In genomic region chr10:12638103-12638502, GRCh38 we compare ENCODE assay signal across 9 cellular contexts.
DNase-seq lines count a peak whose midpoint lies in the region; ATAC-seq and TF ChIP-seq lines count a peak whose summit lies in the region.
"Had no signal": no experiment of that assay in that cellular context is flagged by ENCODE, and none has a peak within 500 bp of the region (broad histone marks: within the 10 kb centered on the region; RNA-seq: fewer than 3 reads in every experiment).

No MANE protein-coding gene starts in this region.

- H3K4me1 Mint-ChIP-seq in activated naive CD4-positive, alpha-beta T cell treated with anti-CD3 and anti-CD28 coated beads, Interleukin-2, amount 50 U/mL, for 24 hours, result peaks cover 46% of the 10 kb centered on the region
- H3K4me1 Mint-ChIP-seq in activated CD8-positive, alpha-beta T cell treated with anti-CD3 and anti-CD28 coated beads for 36 hours (ENCODE audit: low read depth), result peaks cover 27% of the 10 kb centered on the region

- TF ChIP-seq CTCF in activated CD8-positive, alpha-beta T cell treated with anti-CD3 and anti-CD28 coated beads for 36 hours (IDR thresholded peaks at IDR 0.05), result no peak
- no peak for TF ChIP-seq CTCF in esophagus squamous epithelium (IDR thresholded peaks at IDR 0.05)

- H3K9me3 Mint-ChIP-seq in activated naive CD4-positive, alpha-beta T cell treated with anti-CD3 and anti-CD28 coated beads, Interleukin-2, amount 50 U/mL, for 24 hours, result no peaks in the 10 kb centered on the region
- H3K9me3 Mint-ChIP-seq in activated CD8-positive, alpha-beta T cell treated with anti-CD3 and anti-CD28 coated beads for 36 hours, result no peaks in the 10 kb centered on the region

- H3K36me3 ChIP-seq in esophagus squamous epithelium, result no peaks in the 10 kb centered on the region
- H3K36me3 ChIP-seq: neutrophil had no signal

- H3K36me3 Mint-ChIP-seq in activated naive CD4-positive, alpha-beta T cell treated with anti-CD3 and anti-CD28 coated beads, Interleukin-2, amount 50 U/mL, for 24 hours, result no peaks in the 10 kb centered on the region
- H3K36me3 Mint-ChIP-seq in activated CD8-positive, alpha-beta T cell treated with anti-CD3 and anti-CD28 coated beads for 36 hours (ENCODE audit: low read depth), result no peaks in the 10 kb centered on the region

- H3K27ac ChIP-seq in temporal lobe (ENCODE audit: low read depth, low read length) (peak overlapping the region; percentile 11), esophagus squamous epithelium (no peak overlapping the region)
- H3K27ac ChIP-seq: neutrophil had no signal

- no peaks in the 10 kb centered on the region for H3K27me3 ChIP-seq in esophagus squamous epithelium
- H3K27me3 ChIP-seq: neutrophil had no signal

- no peak for TF ChIP-seq POLR2A in esophagus squamous epithelium (IDR thresholded peaks at IDR 0.05)

- whole genome bisulfite sequencing in esophagus squamous epithelium, 2 donors, result 59 to 69% methylated on average over 7 of the region's 7 CpGs

- H3K9me3 ChIP-seq in esophagus squamous epithelium, result no peaks in the 10 kb centered on the region
- H3K9me3 ChIP-seq: neutrophil had no signal

- H3K27ac Mint-ChIP-seq in activated naive CD4-positive, alpha-beta T cell treated with anti-CD3 and anti-CD28 coated beads, Interleukin-2, amount 50 U/mL, for 24 hours, result peak overlapping the region; percentile 4
- H3K27ac Mint-ChIP-seq in activated CD8-positive, alpha-beta T cell treated with anti-CD3 and anti-CD28 coated beads for 36 hours, result no peak overlapping the region

- no peak overlapping the region for H3K4me3 ChIP-seq in esophagus squamous epithelium

- CTCF ChIA-PET in activated CD8-positive, alpha-beta T cell treated with anti-CD3 and anti-CD28 coated beads for 36 hours (lab: Charles Lee), result interaction anchor here (3.2 kb wide), 1 partner anchor 9 kb away, joined by 8 read pairs; no protein-coding TSS in a partner anchor

- H3K27me3 Mint-ChIP-seq in activated naive CD4-positive, alpha-beta T cell treated with anti-CD3 and anti-CD28 coated beads, Interleukin-2, amount 50 U/mL, for 24 hours, result no peaks in the 10 kb centered on the region
- H3K27me3 Mint-ChIP-seq in activated CD8-positive, alpha-beta T cell treated with anti-CD3 and anti-CD28 coated beads for 36 hours, result no peaks in the 10 kb centered on the region

- H3K4me1 ChIP-seq in esophagus squamous epithelium, result peaks cover 0 to 10% (median 4%) of the 10 kb centered on the region in 3 donors

- POLR2A ChIA-PET in activated CD8-positive, alpha-beta T cell treated with anti-CD3 and anti-CD28 coated beads for 36 hours (lab: Charles Lee), result interaction anchor here (1.1 kb wide), 1 partner anchor 9 kb away, joined by 4 read pairs; no protein-coding TSS in a partner anchor

- intact Hi-C loops in activated CD8-positive, alpha-beta T cell treated with anti-CD3 and anti-CD28 coated beads for 36 hours (cut with micrococcal nuclease), result no loop called here
- intact Hi-C loops in esophagus squamous epithelium (cut with DNase I), result no loop called here

- ATAC-seq in activated CD8-positive, alpha-beta T cell treated with anti-CD3 and anti-CD28 coated beads for 36 hours, result peak; percentile 55

- H3K4me3 Mint-ChIP-seq in activated naive CD4-positive, alpha-beta T cell treated with anti-CD3 and anti-CD28 coated beads, Interleukin-2, amount 50 U/mL, for 24 hours, result no peak overlapping the region
- H3K4me3 Mint-ChIP-seq in activated CD8-positive, alpha-beta T cell treated with anti-CD3 and anti-CD28 coated beads for 36 hours, result no peak overlapping the region

- no peak for DNase-seq in activated naive CD4-positive, alpha-beta T cell treated with Interleukin-2 at 50 U/mL for 16 hours
- DNase-seq in NCI-H187 treated with DMSO at 0.1 percent for 48 hours (lab: John Stamatoyannopoulos, UW) (peak; percentile 77), Ammon's horn (ENCODE audit: low spot score) (no peak), esophagus squamous epithelium (lab: John Stamatoyannopoulos, UW) (no peak)
- DNase-seq in activated CD8-positive, alpha-beta T cell treated with anti-CD3 and anti-CD28 coated beads for 36 hours, result peak; percentile 38
- no peak for DNase-seq in stimulated activated CD4-positive, alpha-beta T cell treated with anti-CD3 and anti-CD28 coated beads, Interleukin-4, amount 100 ng/mL, for 1 hour

Comparison
In these comparisons a context has a peak if more than half of its experiments do, and no peak if none do; other contexts are left out.
1. DNase-seq: peak in NCI-H187 treated with DMSO at 0.1 percent for 48 hours (single experiment) and activated CD8-positive, alpha-beta T cell treated with anti-CD3 and anti-CD28 coated beads for 36 hours (single experiment); none in activated naive CD4-positive, alpha-beta T cell treated with Interleukin-2 at 50 U/mL for 16 hours (single experiment), Ammon's horn (single experiment), stimulated activated CD4-positive, alpha-beta T cell treated with anti-CD3 and anti-CD28 coated beads, Interleukin-4, amount 100 ng/mL, for 1 hour (single experiment) and esophagus squamous epithelium (single experiment).